1 cellular context compared by ENCODE assay signal in genomic region chr17:50781167-50781566, GRCh38.
TF ChIP-seq lines count a peak whose summit lies in the region.

No MANE protein-coding gene starts in this region.

TF ChIP-seq in WTC11, 78 proteins besides CTCF, POLR2A, EP300 and RAD21 (continued from another document):
- TF ChIP-seq AFF4 (CRISPR knock-in tag; IDR thresholded peaks at IDR 0.05; ENCODE audit: borderline replicate concordance) (no peak), ZNF317 (CRISPR knock-in tag; IDR thresholded peaks at IDR 0.05; ENCODE audit: borderline replicate concordance, low read depth) (no peak), CREB1 (CRISPR knock-in tag; IDR thresholded peaks at IDR 0.05) (no peak), EMX1 (CRISPR knock-in tag; IDR thresholded peaks at IDR 0.05) (no peak), AR (CRISPR knock-in tag; IDR thresholded peaks at IDR 0.05) (no peak)
